ENCODE assay signal across 12 cellular contexts in genomic region chr10:68163735-68164134, GRCh38. TPM values are rescaled to one million over a fixed set of nuclear protein-coding genes. Genes with fewer than 3 reads are reported as not detected.
DNase-seq lines count a peak whose midpoint lies in the region; ATAC-seq and TF ChIP-seq lines count a peak whose summit lies in the region.
"Had no signal": no experiment of that assay in that cellular context is flagged by ENCODE, and none has a peak within 500 bp of the region (broad histone marks: within the 10 kb centered on the region; RNA-seq: fewer than 3 reads in every experiment).

No MANE protein-coding gene starts in this region.

- no peaks in the 10 kb centered on the region for H3K9me3 Mint-ChIP-seq in activated CD8-positive, alpha-beta T cell treated with anti-CD3 and anti-CD28 coated beads for 36 hours
- no peaks in the 10 kb centered on the region for H3K9me3 Mint-ChIP-seq in activated CD8-positive, alpha-beta T cell treated with anti-CD3 and anti-CD28 coated beads, Interleukin-2, amount 10 ng/mL, durations not matched to agents 7 days and 5 days (ENCODE audit: insufficient read depth)
- no peaks in the 10 kb centered on the region for H3K9me3 Mint-ChIP-seq in stimulated activated effector memory CD8-positive, alpha-beta T cell treated with anti-CD3 and anti-CD28 coated beads, Interleukin-12 subunit alpha, Interleukin-12 subunit beta, amount 100 ng/mL, for 72 hours
- H3K9me3 Mint-ChIP-seq in Calu3 (ENCODE audit: low read depth, unreplicated experiment), result no peaks in the 10 kb centered on the region
- H3K9me3 Mint-ChIP-seq: T-cell had no signal

- H3K36me3 Mint-ChIP-seq in activated CD8-positive, alpha-beta T cell treated with anti-CD3 and anti-CD28 coated beads for 36 hours (ENCODE audit: low read depth), result no peaks in the 10 kb centered on the region
- no peaks in the 10 kb centered on the region for H3K36me3 Mint-ChIP-seq in activated CD8-positive, alpha-beta T cell treated with anti-CD3 and anti-CD28 coated beads, Interleukin-2, amount 10 ng/mL, durations not matched to agents 7 days and 5 days (ENCODE audit: low read depth)
- H3K36me3 Mint-ChIP-seq in stimulated activated effector memory CD8-positive, alpha-beta T cell treated with anti-CD3 and anti-CD28 coated beads, Interleukin-12 subunit alpha, Interleukin-12 subunit beta, amount 100 ng/mL, for 72 hours, result no peaks in the 10 kb centered on the region
- no peaks in the 10 kb centered on the region for H3K36me3 Mint-ChIP-seq in Calu3 (ENCODE audit: insufficient read depth, unreplicated experiment)
- H3K36me3 Mint-ChIP-seq: T-cell had no signal

- H3K4me1 Mint-ChIP-seq in activated CD8-positive, alpha-beta T cell treated with anti-CD3 and anti-CD28 coated beads for 36 hours (ENCODE audit: low read depth), result no peaks in the 10 kb centered on the region
- peaks cover 4% of the 10 kb centered on the region for H3K4me1 Mint-ChIP-seq in activated CD8-positive, alpha-beta T cell treated with anti-CD3 and anti-CD28 coated beads, Interleukin-2, amount 10 ng/mL, durations not matched to agents 7 days and 5 days (ENCODE audit: low read depth)
- peaks cover 7% of the 10 kb centered on the region for H3K4me1 Mint-ChIP-seq in stimulated activated effector memory CD8-positive, alpha-beta T cell treated with anti-CD3 and anti-CD28 coated beads, Interleukin-12 subunit alpha, Interleukin-12 subunit beta, amount 100 ng/mL, for 72 hours
- peaks cover 9% of the 10 kb centered on the region for H3K4me1 Mint-ChIP-seq in Calu3 (ENCODE audit: low read depth, unreplicated experiment)
- H3K4me1 Mint-ChIP-seq: T-cell had no signal

- CTCF ChIA-PET in activated CD8-positive, alpha-beta T cell treated with anti-CD3 and anti-CD28 coated beads for 36 hours (lab: Charles Lee), result interaction anchor here (4.6 kb wide), 1 partner anchor 8 kb away, joined by 22 read pairs; no protein-coding TSS in a partner anchor
- CTCF ChIA-PET in activated CD8-positive, alpha-beta T cell treated with anti-CD3 and anti-CD28 coated beads, Interleukin-2, amount 10 ng/mL, durations not matched to agents 7 days and 5 days (lab: Charles Lee), result interaction anchor here (2.2 kb wide), 1 partner anchor 308 kb away, joined by 5 read pairs; no protein-coding TSS in a partner anchor
- CTCF ChIA-PET in Calu3 (lab: Charles Lee), result interaction anchor here (0.5 to 0.6 kb wide), 2 partner anchors 78 to 368 kb away, joined by 3 to 5 read pairs; no protein-coding TSS in a partner anchor

- no peak overlapping the region for H3K4me3 Mint-ChIP-seq in activated CD8-positive, alpha-beta T cell treated with anti-CD3 and anti-CD28 coated beads for 36 hours
- H3K4me3 Mint-ChIP-seq in activated CD8-positive, alpha-beta T cell treated with anti-CD3 and anti-CD28 coated beads, Interleukin-2, amount 10 ng/mL, durations not matched to agents 7 days and 5 days, result no peak overlapping the region
- no peak overlapping the region for H3K4me3 Mint-ChIP-seq in stimulated activated effector memory CD8-positive, alpha-beta T cell treated with anti-CD3 and anti-CD28 coated beads, Interleukin-12 subunit alpha, Interleukin-12 subunit beta, amount 100 ng/mL, for 72 hours
- H3K4me3 Mint-ChIP-seq in Calu3 (ENCODE audit: low read depth, unreplicated experiment), result no peak overlapping the region
- H3K4me3 Mint-ChIP-seq: T-cell had no signal

- DNase-seq in activated CD8-positive, alpha-beta T cell treated with anti-CD3 and anti-CD28 coated beads for 36 hours, result no peak
- no peak for DNase-seq in activated CD8-positive, alpha-beta T cell treated with anti-CD3 and anti-CD28 coated beads, Interleukin-2, amount 10 ng/mL, durations not matched to agents 7 days and 5 days
- no peak for DNase-seq in stimulated activated effector memory CD8-positive, alpha-beta T cell treated with anti-CD3 and anti-CD28 coated beads, Interleukin-12 subunit alpha, Interleukin-12 subunit beta, amount 100 ng/mL, for 72 hours (ENCODE audit: low spot score in 2 of 2)
- no peak for DNase-seq in Calu3
- no peak for DNase-seq in activated gamma-delta T cell (lab: John Stamatoyannopoulos, UW)
- DNase-seq: IMR-90, NCI-H748 treated with DMSO at 0.1 percent for 48 hours, posterior cingulate gyrus, T-cell had no signal

- ATAC-seq in activated CD8-positive, alpha-beta T cell treated with anti-CD3 and anti-CD28 coated beads for 36 hours, result peak; percentile 79
- no peak for ATAC-seq in activated CD8-positive, alpha-beta T cell treated with anti-CD3 and anti-CD28 coated beads, Interleukin-2, amount 10 ng/mL, durations not matched to agents 7 days and 5 days
- ATAC-seq in HG02571 (IDR thresholded peaks at IDR 0.05; ENCODE audit: unreplicated experiment), result peak; percentile 94
- ATAC-seq in HG03442 (IDR thresholded peaks at IDR 0.05; ENCODE audit: unreplicated experiment), result peak; percentile 92
- peak; percentile 96 for ATAC-seq in stimulated activated effector memory CD8-positive, alpha-beta T cell treated with anti-CD3 and anti-CD28 coated beads, Interleukin-12 subunit alpha, Interleukin-12 subunit beta, amount 100 ng/mL, for 72 hours
- no peak for ATAC-seq in SK-N-SH treated with all-trans-retinoic acid at 6 μM for 48 hours
- ATAC-seq: T-cell had no signal

- no peak for TF ChIP-seq CTCF in activated CD8-positive, alpha-beta T cell treated with anti-CD3 and anti-CD28 coated beads for 36 hours (IDR thresholded peaks at IDR 0.05)
- TF ChIP-seq CTCF in Calu3 (IDR thresholded peaks at IDR 0.05; ENCODE audit: unreplicated experiment), result no peak

- POLR2A ChIA-PET in activated CD8-positive, alpha-beta T cell treated with anti-CD3 and anti-CD28 coated beads for 36 hours (lab: Charles Lee), result interaction anchor here (0.7 kb wide), 1 partner anchor 1645 kb away, joined by 3 read pairs; no protein-coding TSS in a partner anchor
- POLR2A ChIA-PET in activated CD8-positive, alpha-beta T cell treated with anti-CD3 and anti-CD28 coated beads, Interleukin-2, amount 10 ng/mL, durations not matched to agents 7 days and 5 days (lab: Charles Lee), result no interaction called here

- H3K27me3 Mint-ChIP-seq in activated CD8-positive, alpha-beta T cell treated with anti-CD3 and anti-CD28 coated beads for 36 hours, result no peaks in the 10 kb centered on the region
- H3K27me3 Mint-ChIP-seq in activated CD8-positive, alpha-beta T cell treated with anti-CD3 and anti-CD28 coated beads, Interleukin-2, amount 10 ng/mL, durations not matched to agents 7 days and 5 days (ENCODE audit: low read depth), result peaks cover 4% of the 10 kb centered on the region
- H3K27me3 Mint-ChIP-seq in Calu3 (ENCODE audit: unreplicated experiment), result no peaks in the 10 kb centered on the region

- intact Hi-C loops in activated CD8-positive, alpha-beta T cell treated with anti-CD3 and anti-CD28 coated beads for 36 hours (cut with micrococcal nuclease), result no loop called here
- intact Hi-C loops in Calu3 (cut with micrococcal nuclease; ENCODE audit: unreplicated experiment), result no loop called here

- no TSS peak for BruUV-seq in Calu3 (replicated peaks; lab: Mats Ljungman, UMichigan)

- H3K27ac Mint-ChIP-seq in activated CD8-positive, alpha-beta T cell treated with anti-CD3 and anti-CD28 coated beads for 36 hours, result no peak overlapping the region
- no peak overlapping the region for H3K27ac Mint-ChIP-seq in activated CD8-positive, alpha-beta T cell treated with anti-CD3 and anti-CD28 coated beads, Interleukin-2, amount 10 ng/mL, durations not matched to agents 7 days and 5 days
- H3K27ac Mint-ChIP-seq in stimulated activated effector memory CD8-positive, alpha-beta T cell treated with anti-CD3 and anti-CD28 coated beads, Interleukin-12 subunit alpha, Interleukin-12 subunit beta, amount 100 ng/mL, for 72 hours, result peak overlapping the region; percentile 16
- no peak overlapping the region for H3K27ac Mint-ChIP-seq in Calu3 (ENCODE audit: unreplicated experiment)
- H3K27ac Mint-ChIP-seq: T-cell had no signal

TF ChIP-seq in SK-N-SH treated with all-trans-retinoic acid at 6 μM for 48 hours, 23 proteins besides CTCF, POLR2A, EP300 and RAD21 (continues in another document):
- TF ChIP-seq CSDC2 (CRISPR knock-in tag; IDR thresholded peaks at IDR 0.05) (no peak), CSRNP3 (CRISPR knock-in tag; IDR thresholded peaks at IDR 0.05) (no peak), ZC3H10 (CRISPR knock-in tag; IDR thresholded peaks at IDR 0.05) (no peak), SNAI2 (CRISPR knock-in tag; IDR thresholded peaks at IDR 0.05) (no peak), PATZ1 (CRISPR knock-in tag; IDR thresholded peaks at IDR 0.05; ENCODE audit: borderline replicate concordance) (no peak), PPARA (CRISPR knock-in tag; IDR thresholded peaks at IDR 0.05; ENCODE audit: borderline replicate concordance) (no peak), OSR1 (CRISPR knock-in tag; IDR thresholded peaks at IDR 0.05) (no peak), ZFP3 (CRISPR knock-in tag; IDR thresholded peaks at IDR 0.05) (no peak)

RNA-seq across cellular contexts. Expression of gene MYPN, which starts 54.4 kb away (rescaled TPM):
- total RNA-seq in activated CD8-positive, alpha-beta T cell treated with anti-CD3 and anti-CD28 coated beads for 36 hours, result not detected
- not detected for total RNA-seq in activated CD8-positive, alpha-beta T cell treated with anti-CD3 and anti-CD28 coated beads, Interleukin-2, amount 10 ng/mL, durations not matched to agents 7 days and 5 days
- 0.38 and 0.56 TPM in 2 replicates for total RNA-seq in Calu3 (2022)
- total RNA-seq: T-cell had no signal

Comparison
In these comparisons a context has a peak if more than half of its experiments do, and no peak if none do; other contexts are left out.
1. ATAC-seq: peak in activated CD8-positive, alpha-beta T cell treated with anti-CD3 and anti-CD28 coated beads for 36 hours (single experiment), HG02571 (single experiment), HG03442 (single experiment) and stimulated activated effector memory CD8-positive, alpha-beta T cell treated with anti-CD3 and anti-CD28 coated beads, Interleukin-12 subunit alpha, Interleukin-12 subunit beta, amount 100 ng/mL, for 72 hours (single experiment); none in activated CD8-positive, alpha-beta T cell treated with anti-CD3 and anti-CD28 coated beads, Interleukin-2, amount 10 ng/mL, durations not matched to agents 7 days and 5 days (single experiment) and SK-N-SH treated with all-trans-retinoic acid at 6 μM for 48 hours (single experiment).